18 cellular contexts compared by ENCODE assay signal in the genomic region with DNA sequence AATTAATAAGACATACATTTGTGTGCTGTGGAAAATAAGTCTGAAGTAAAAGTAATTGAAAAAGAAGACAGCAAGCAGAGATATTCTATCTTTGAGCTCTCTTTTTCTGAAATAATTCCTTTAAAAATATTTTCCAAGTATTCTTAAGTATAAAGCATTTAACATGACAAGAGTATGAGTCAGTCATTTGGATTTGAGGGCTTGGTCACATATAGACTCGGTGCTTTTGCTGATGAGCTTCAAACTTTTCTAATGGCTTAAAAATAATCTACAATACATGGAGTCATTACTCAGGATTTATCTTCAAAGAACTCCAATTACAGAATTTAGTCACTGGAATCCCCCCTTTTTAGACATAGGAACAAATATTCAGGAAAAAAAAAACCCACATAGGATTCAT.
A peak's percentile ranks its signal among the peaks of the same experiment; 100 is the strongest.
DNase-seq lines count a peak whose midpoint lies in the region; ATAC-seq lines count a peak whose summit lies in the region.
"Had no signal": no experiment of that assay in that cellular context is flagged by ENCODE, and none has a peak within 500 bp of the region (broad histone marks: within the 10 kb centered on the region; RNA-seq: fewer than 3 reads in every experiment).

No MANE protein-coding gene starts in this region.

- peak; percentile 43 for ATAC-seq in esophagus mucosa

- peak; percentile 10 for DNase-seq in EL
- DNase-seq in M059J (ENCODE audit: low read depth): peak; percentile 2
- DNase-seq in iris pigment epithelial cell (ENCODE audit: low read depth): peak; percentile 17
- DNase-seq in activated CD4-positive, alpha-beta T cell treated with anti-CD3 and anti-CD28 coated beads for 48 hours: no peak
- DNase-seq in AG08396 (ENCODE audit: low spot score): no peak
- DNase-seq in SKM-1 treated with dmso at 0.1 percent for 144 hours (lab: John Stamatoyannopoulos, UW; ENCODE audit: unreplicated experiment): no peak
- DNase-seq in SK-N-DZ (ENCODE audit: low spot score): no peak
- DNase-seq: C1 segment of cervical spinal cord, H9, NCI-H1105 treated with DMSO at 0.1 percent for 48 hours, NCI-H1694, NCI-H510A, NCI-H82, OCI-M1, RPMI8226, SHP77 treated with DMSO at 0.1 percent for 48 hours, SW 1271 had no signal

Comparison
In these comparisons a context has a peak if more than half of its experiments do, and no peak if none do; other contexts are left out.
1. DNase-seq: peak in EL (single experiment), M059J (single experiment) and iris pigment epithelial cell (single experiment); none in activated CD4-positive, alpha-beta T cell treated with anti-CD3 and anti-CD28 coated beads for 48 hours (single experiment), AG08396 (single experiment), SKM-1 treated with dmso at 0.1 percent for 144 hours (single experiment) and SK-N-DZ (single experiment).